ENCODE assay signal across 8 cellular contexts in genomic region chr16:69567031-69567680, GRCh38. TPM values are rescaled to one million over a fixed set of nuclear protein-coding genes. Genes with fewer than 3 reads are reported as not detected.
A peak's percentile ranks its signal among the peaks of the same experiment; 100 is the strongest.
DNase-seq lines count a peak whose midpoint lies in the region; ATAC-seq and TF ChIP-seq lines count a peak whose summit lies in the region.

No MANE protein-coding gene starts in this region.

- DNase-seq in DMS53 (lab: John Stamatoyannopoulos, UW): peak; percentile 49
- no peak for DNase-seq in DMS53 treated with DMSO at 0.1 percent for 48 hours (lab: John Stamatoyannopoulos, UW; ENCODE audit: unreplicated experiment)
- DNase-seq in NB4 (ENCODE audit: low read depth): peak; percentile 52
- peak; percentile 74 for DNase-seq in astrocyte of the hippocampus (ENCODE audit: low read depth, low spot score)

- peak overlapping the region; percentile 90 for H3K4me2 ChIP-seq in skeletal muscle satellite cell (ENCODE audit: low read length)

- H3K4me1 ChIP-seq in skeletal muscle satellite cell (ENCODE audit: control insufficient read depth, insufficient read depth, low read length): peaks cover 28% of the 10 kb centered on the region

- TF ChIP-seq POLR2A in NB4 (IDR thresholded peaks at IDR 0.05; ENCODE audit: extremely low read depth, insufficient read length): no peak

- H3K27me3 ChIP-seq in skeletal muscle satellite cell (ENCODE audit: control insufficient read depth, insufficient read depth, low read length): no peaks in the 10 kb centered on the region

- TF ChIP-seq CTCF in NB4 (IDR thresholded peaks at IDR 0.05; ENCODE audit: low read depth, low read length): no peak

- no peak for ATAC-seq in HG03175 (IDR thresholded peaks at IDR 0.05; ENCODE audit: unreplicated experiment)
- no peak for ATAC-seq in HG02571 (IDR thresholded peaks at IDR 0.05; ENCODE audit: unreplicated experiment)

- H3K9ac ChIP-seq in skeletal muscle satellite cell (ENCODE audit: low read depth, low read length): peak overlapping the region; percentile 99

- H3K36me3 ChIP-seq in skeletal muscle satellite cell (ENCODE audit: insufficient read depth, low read length): peaks cover 13% of the 10 kb centered on the region

- H3K4me3 ChIP-seq in NB4 (ENCODE audit: low read depth, low read length) (peak overlapping the region; percentile 73), iPS-18c (ENCODE audit: insufficient read depth, low read depth, low read length) (peak overlapping the region; percentile 96), skeletal muscle satellite cell (ENCODE audit: low read length) (peak overlapping the region; percentile 99)

- H3K9me3 ChIP-seq in iPS-18c (ENCODE audit: control insufficient read depth, insufficient read depth, low read length): no peaks in the 10 kb centered on the region
- H3K9me3 ChIP-seq in skeletal muscle satellite cell (replicated peaks; ENCODE audit: low read length): no peaks in the 10 kb centered on the region

RNA-seq across cellular contexts. Expression of gene NFAT5, which starts 1.4 kb away (rescaled TPM):
- 11.4 and 18.3 TPM in 2 replicates for total RNA-seq in skeletal muscle satellite cell (2012; rRNA removed)
